ENCODE assay signal across 8 cellular contexts in the genomic region with DNA sequence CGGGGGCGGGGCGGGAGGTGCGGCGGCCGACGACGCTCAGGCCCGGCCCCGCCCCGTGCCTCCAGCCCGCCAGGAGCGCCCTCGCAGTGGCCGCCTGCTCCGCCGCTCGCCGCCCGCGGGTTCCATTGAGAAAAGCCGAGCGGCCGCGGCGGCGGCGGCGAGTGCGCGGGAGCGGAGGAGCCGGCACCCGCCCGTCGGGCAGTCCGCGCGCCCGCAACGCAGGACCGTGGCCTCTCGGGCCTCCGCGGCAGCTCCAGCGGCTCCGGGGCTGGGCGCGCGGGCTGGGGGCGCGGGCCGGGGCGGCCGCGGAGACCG. TPM values are rescaled to one million over a fixed set of nuclear protein-coding genes. Genes with fewer than 3 reads are reported as not detected.
DNase-seq lines count a peak whose midpoint lies in the region; TF ChIP-seq lines count a peak whose summit lies in the region.

A gene (plus strand): TSS at position 64 of the 315 bp plus-strand sequence. CDS start 359 bp downstream, outside the sequence.

- H3K36me3 ChIP-seq in left ventricle myocardium inferior = no peaks in the 10 kb centered on the region
- H3K36me3 ChIP-seq in ascending aorta = no peaks in the 10 kb centered on the region
- H3K36me3 ChIP-seq in mesendoderm (ENCODE audit: control insufficient read depth, insufficient read depth, low read length) = no peaks in the 10 kb centered on the region

- H3K9me3 ChIP-seq in left ventricle myocardium inferior (replicated peaks) (no peaks in the 10 kb centered on the region), ascending aorta (no peaks in the 10 kb centered on the region)

- H3K79me1 ChIP-seq in mesendoderm (ENCODE audit: low read length) = peaks cover 4% of the 10 kb centered on the region

- no peak within 1 kb of the TSS for H2BK5ac ChIP-seq in mesendoderm (ENCODE audit: low read length)

- peak within 1 kb of the TSS; percentile 24 for H3K23ac ChIP-seq in mesendoderm (ENCODE audit: low read length)

- H3K4me3 ChIP-seq in left ventricle myocardium inferior = peak within 1 kb of the TSS; percentile 76
- H3K4me3 ChIP-seq in ascending aorta = peak within 1 kb of the TSS; percentile 75 to 84
- H3K4me3 ChIP-seq in mesendoderm (ENCODE audit: low read length) = peak within 1 kb of the TSS; percentile 41

- H3K4ac ChIP-seq in mesendoderm (ENCODE audit: low read depth, low read length) = no peak within 1 kb of the TSS

- H3K18ac ChIP-seq in mesendoderm (ENCODE audit: low read length) = peak within 1 kb of the TSS; percentile 81

- H3K27me3 ChIP-seq in left ventricle myocardium inferior (ENCODE audit: low read depth) (no peaks in the 10 kb centered on the region), ascending aorta (no peaks in the 10 kb centered on the region), mesendoderm (ENCODE audit: insufficient read depth, low read length, poor library complexity) (no peaks in the 10 kb centered on the region)

- intact Hi-C loops in left ventricle myocardium inferior (cut with micrococcal nuclease) = no loop called here
- intact Hi-C loops in cardiac septum (cut with DNase I) = no loop called here
- intact Hi-C loops in ascending aorta (cut with DNase I) = loop anchor here (2.0 to 5.0 kb wide), 5 partner anchors 82 to 404 kb away; a partner anchor contains a TSS

- H3K27ac ChIP-seq in left ventricle myocardium inferior (replicated peaks) = peak within 1 kb of the TSS; percentile 78
- H3K27ac ChIP-seq in ascending aorta = peak within 1 kb of the TSS; percentile 56 to 58
- H3K27ac ChIP-seq in mesendoderm (ENCODE audit: low read depth, low read length) = no peak within 1 kb of the TSS

- WGBS in mesendoderm (ENCODE audit: extremely low coverage, insufficient coverage, low lambda C conversion rate) = no CpG with 5 or more reads among the region's 57 CpGs

- no peak for DNase-seq in left ventricle myocardium inferior
- DNase-seq in cardiac septum (ENCODE audit: low spot score) = no peak
- no peak for DNase-seq in ascending aorta (ENCODE audit: low spot score in 2 of 2)
- no peak for DNase-seq in mesendoderm
- DNase-seq in activated gamma-delta T cell (lab: John Stamatoyannopoulos, UW) = no peak
- DNase-seq in DMS114 treated with DMSO at 0.1 percent for 48 hours (lab: John Stamatoyannopoulos, UW; ENCODE audit: unreplicated experiment) = no peak
- no peak for DNase-seq in SW480 (ENCODE audit: low spot score)
- no peak for DNase-seq in EL

- peak within 1 kb of the TSS; percentile 85 for H3K56ac ChIP-seq in mesendoderm (ENCODE audit: low read length)

- H4K8ac ChIP-seq in mesendoderm (ENCODE audit: low read depth, low read length) = peak within 1 kb of the TSS; percentile 68

- H2BK120ac ChIP-seq in mesendoderm (ENCODE audit: low read depth, low read length) = no peak within 1 kb of the TSS

- H3K4me2 ChIP-seq in mesendoderm (ENCODE audit: low read length) = peak within 1 kb of the TSS; percentile 70

- TF ChIP-seq CTCF in left ventricle myocardium inferior (IDR thresholded peaks at IDR 0.05; ENCODE audit: borderline replicate concordance) = no peak
- no peak for TF ChIP-seq CTCF in ascending aorta (IDR thresholded peaks at IDR 0.05)

- no peak within 1 kb of the TSS for H2AK5ac ChIP-seq in mesendoderm (ENCODE audit: low read length)

- H3K4me1 ChIP-seq in left ventricle myocardium inferior (peaks cover 38% of the 10 kb centered on the region), ascending aorta (peaks cover 7 to 24% of the 10 kb centered on the region in 2 donors), mesendoderm (ENCODE audit: control insufficient read depth, low read depth, low read length) (peaks cover 6% of the 10 kb centered on the region)

- no peak within 1 kb of the TSS for H4K5ac ChIP-seq in mesendoderm (ENCODE audit: low read length)

- peaks cover 18% of the 10 kb centered on the region for H3K79me2 ChIP-seq in mesendoderm (ENCODE audit: control insufficient read depth, insufficient read depth, low read length)

- peak within 1 kb of the TSS; percentile 68 for H3K9ac ChIP-seq in mesendoderm (ENCODE audit: low read length)

- no peak within 1 kb of the TSS for H2BK15ac ChIP-seq in mesendoderm (replicated peaks; ENCODE audit: low read depth)

RNA-seq across cellular contexts. Expression of the gene that starts here (rescaled TPM):
- total RNA-seq in left ventricle myocardium inferior (5.7 TPM), cardiac septum (9.6 TPM), ascending aorta (5.5 TPM)
- 2.5 TPM for polyA plus RNA-seq in mesendoderm (2013, experiment 1 of 2)
- polyA plus RNA-seq in mesendoderm (2013, experiment 2 of 2) = 2.5 TPM
